In genomic region chr6:1442929-1443328, GRCh38 we compare ENCODE assay signal across 9 cellular contexts. TPM values are rescaled to one million over a fixed set of nuclear protein-coding genes. Genes with fewer than 3 reads are reported as not detected.
"Had no signal": no experiment of that assay in that cellular context is flagged by ENCODE, and none has a peak within 500 bp of the region (broad histone marks: within the 10 kb centered on the region; RNA-seq: fewer than 3 reads in every experiment).

No MANE protein-coding gene starts in this region.

- H3K27ac Mint-ChIP-seq: GM23338, H9 had no signal

- H3K4me3 Mint-ChIP-seq: GM23338, H9 had no signal

- H3K9ac ChIP-seq: KMS-11 had no signal

- H3K4me3 ChIP-seq: GM23338 had no signal

- DNase-seq: H9, HCEC 1CT, IMR-90, KBM-7 had no signal

- H3K4me2 ChIP-seq: GM23338, KMS-11 had no signal

- FAIRE-seq: H1, H54 had no signal

- ATAC-seq: GM23338 had no signal

- H2AFZ ChIP-seq: GM23338 had no signal

- H3K27ac ChIP-seq: HL-60, KMS-11 had no signal

RNA-seq across cellular contexts. Expression of gene FOXF2, which starts 53.6 kb away (rescaled TPM):
- total RNA-seq: GM23338, H1, H9 had no signal
- polyA plus RNA-seq: GM23338 had no signal
